ENCODE assay signal across 21 cellular contexts in the genomic region with DNA sequence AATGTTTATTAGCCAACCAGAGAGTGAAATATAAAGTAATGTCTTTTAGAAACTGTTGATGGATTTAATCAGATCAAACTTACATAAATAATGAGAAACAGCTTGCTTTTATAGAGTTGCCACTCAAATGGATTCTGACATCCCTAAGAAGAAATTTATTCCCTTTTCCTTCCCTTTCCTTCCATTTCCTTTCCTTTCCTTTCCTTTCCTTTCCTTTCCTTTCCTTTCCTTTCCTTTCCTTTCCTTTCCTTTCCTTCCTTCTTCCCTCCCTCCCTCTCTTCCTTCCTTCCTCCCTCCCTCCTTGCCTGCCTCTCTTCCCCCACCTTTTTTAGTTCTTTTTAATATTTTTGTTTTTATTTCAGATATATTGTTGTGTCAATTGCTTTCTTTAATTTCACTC. TPM values are rescaled to one million over a fixed set of nuclear protein-coding genes. Genes with fewer than 3 reads are reported as not detected.
"Had no signal": no experiment of that assay in that cellular context is flagged by ENCODE, and none has a peak within 500 bp of the region (broad histone marks: within the 10 kb centered on the region; RNA-seq: fewer than 3 reads in every experiment).

No MANE protein-coding gene starts in this region.

- H3K9me3 ChIP-seq: heart left ventricle, mucosa of descending colon, thyroid gland had no signal

- H3K4me3 ChIP-seq: heart left ventricle, mucosa of descending colon, thyroid gland had no signal

- H3K27ac Mint-ChIP-seq: activated CD4-positive, alpha-beta memory T cell treated with anti-CD3 and anti-CD28 coated beads, Interleukin-2, amount 10 ng/mL, durations not matched to agents 7 days and 5 days; activated CD4-positive, alpha-beta T cell treated with anti-CD3 and anti-CD28 coated beads, Interleukin-2, amount 10 ng/mL, durations not matched to agents 24 days and 14 days; activated naive CD4-positive, alpha-beta T cell treated with anti-CD3 and anti-CD28 coated beads, Interleukin-2, amount 50 U/mL, for 24 hours; activated T-cell treated with anti-CD3 and anti-CD28 coated beads, Interleukin-2, amount 50 U/mL, for 72 hours had no signal

- H3K4me3 Mint-ChIP-seq: activated CD4-positive, alpha-beta memory T cell treated with anti-CD3 and anti-CD28 coated beads, Interleukin-2, amount 10 ng/mL, durations not matched to agents 7 days and 5 days; activated CD4-positive, alpha-beta T cell treated with anti-CD3 and anti-CD28 coated beads, Interleukin-2, amount 10 ng/mL, durations not matched to agents 24 days and 14 days; activated naive CD4-positive, alpha-beta T cell treated with anti-CD3 and anti-CD28 coated beads, Interleukin-2, amount 50 U/mL, for 24 hours; activated T-cell treated with anti-CD3 and anti-CD28 coated beads, Interleukin-2, amount 50 U/mL, for 72 hours had no signal

- DNase-seq: activated CD4-positive, alpha-beta memory T cell treated with anti-CD3 and anti-CD28 coated beads, Interleukin-2, amount 10 ng/mL, durations not matched to agents 7 days and 5 days; activated CD4-positive, alpha-beta T cell treated with anti-CD3 and anti-CD28 coated beads, Interleukin-2, amount 10 ng/mL, durations not matched to agents 24 days and 14 days; activated gamma-delta T cell; activated T-cell treated with anti-CD3 and anti-CD28 coated beads, Interleukin-2, amount 50 U/mL, for 72 hours; anterior cingulate cortex; caudate nucleus; effector memory CD4-positive, alpha-beta T cell; heart left ventricle; mesendoderm; mucosa of descending colon; nucleus accumbens; posterior cingulate gyrus; stimulated activated CD4-positive, alpha-beta T cell treated with anti-CD3 and anti-CD28 coated beads, Interleukin-4, amount 100 ng/mL, for 24 hours; stimulated activated naive CD8-positive, alpha-beta T cell treated with anti-CD3 and anti-CD28 coated beads, Interleukin-15, Interleukin-2, amounts not matched to agents 100 U/mL and 50 U/mL, for 24 hours; thyroid gland had no signal

- H3K36me3 Mint-ChIP-seq: activated naive CD4-positive, alpha-beta T cell treated with anti-CD3 and anti-CD28 coated beads, Interleukin-2, amount 50 U/mL, for 24 hours; brain had no signal

- H3K9me3 Mint-ChIP-seq: activated CD4-positive, alpha-beta memory T cell treated with anti-CD3 and anti-CD28 coated beads, Interleukin-2, amount 10 ng/mL, durations not matched to agents 7 days and 5 days; activated CD4-positive, alpha-beta T cell treated with anti-CD3 and anti-CD28 coated beads, Interleukin-2, amount 10 ng/mL, durations not matched to agents 24 days and 14 days; activated naive CD4-positive, alpha-beta T cell treated with anti-CD3 and anti-CD28 coated beads, Interleukin-2, amount 50 U/mL, for 24 hours; activated T-cell treated with anti-CD3 and anti-CD28 coated beads, Interleukin-2, amount 50 U/mL, for 72 hours had no signal

- H3K4me1 Mint-ChIP-seq: activated naive CD4-positive, alpha-beta T cell treated with anti-CD3 and anti-CD28 coated beads, Interleukin-2, amount 50 U/mL, for 24 hours had no signal

- H3K27me3 ChIP-seq: heart left ventricle, thyroid gland had no signal

- H3K27ac ChIP-seq: thyroid gland had no signal

- H3K36me3 ChIP-seq: heart left ventricle, thyroid gland had no signal

- ATAC-seq: activated T-cell treated with anti-CD3 and anti-CD28 coated beads, Interleukin-2, amount 50 U/mL, for 72 hours; esophagus mucosa; heart left ventricle; mucosa of descending colon; stimulated activated naive CD8-positive, alpha-beta T cell treated with anti-CD3 and anti-CD28 coated beads, Interleukin-15, Interleukin-2, amounts not matched to agents 100 U/mL and 50 U/mL, for 24 hours had no signal

RNA-seq across cellular contexts. Expression of gene PRRX1, which starts 27.3 kb away (rescaled TPM):
- total RNA-seq: activated CD4-positive, alpha-beta memory T cell treated with anti-CD3 and anti-CD28 coated beads, Interleukin-2, amount 10 ng/mL, durations not matched to agents 7 days and 5 days; activated CD4-positive, alpha-beta T cell treated with anti-CD3 and anti-CD28 coated beads, Interleukin-2, amount 10 ng/mL, durations not matched to agents 24 days and 14 days; activated T-cell treated with anti-CD3 and anti-CD28 coated beads, Interleukin-2, amount 50 U/mL, for 72 hours; endothelial cell of umbilical vein; renal cortical epithelial cell; T-helper 2 cell treated with Interferon-gamma antibody and Interleukin-4, amounts not matched to agents 100 ng/mL and 5 ng/mL, for 36 hours had no signal
